Comparison of ENCODE assay signal across 8 cellular contexts in the genomic region with DNA sequence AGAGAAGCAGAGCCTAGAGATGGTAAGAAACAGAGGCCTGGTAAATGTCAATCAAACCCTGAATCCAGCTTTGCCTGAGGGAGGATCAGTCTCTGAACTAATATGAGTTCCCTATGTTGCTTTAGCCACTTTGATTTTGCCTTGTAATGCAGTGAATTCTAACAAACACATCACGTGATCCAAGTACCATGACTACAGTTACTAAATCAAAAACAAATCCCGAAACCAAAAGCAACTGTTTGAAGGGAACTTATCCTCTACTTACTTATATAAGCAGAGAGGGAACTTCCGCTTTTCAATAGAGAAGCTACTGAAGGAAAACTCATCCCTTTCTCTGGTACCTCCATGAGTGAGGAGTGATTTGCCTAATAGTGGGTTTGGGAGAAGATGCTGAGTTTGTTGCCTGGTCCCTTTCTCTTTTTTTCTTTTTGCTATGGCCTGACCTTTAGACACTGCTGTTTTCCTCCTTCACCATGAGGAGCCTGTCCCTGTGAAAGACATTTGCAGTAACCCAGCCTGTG. TPM values are rescaled to one million over a fixed set of nuclear protein-coding genes. Genes with fewer than 3 reads are reported as not detected.
A peak's percentile ranks its signal among the peaks of the same experiment; 100 is the strongest.
DNase-seq lines count a peak whose midpoint lies in the region; ATAC-seq and TF ChIP-seq lines count a peak whose summit lies in the region.

No MANE protein-coding gene starts in this region.

- H3K4me3 ChIP-seq in AG09309 (ENCODE audit: control insufficient read depth, low read depth, low read length): no peak overlapping the region

- TF ChIP-seq CTCF in AG09309 (IDR thresholded peaks at IDR 0.05; ENCODE audit: control insufficient read depth, insufficient read depth, low read depth, low read length, missing control alignments) (no peak), type B pancreatic cell (conservative IDR thresholded peaks at IDR 0.05) (no peak), RWPE1 (conservative IDR thresholded peaks at IDR 0.05; ENCODE audit: low read depth) (no peak)

- H3K9me3 Mint-ChIP-seq in activated naive CD8-positive, alpha-beta T cell treated with anti-CD3 and anti-CD28 coated beads, Interleukin-2, amount 50 U/mL, for 24 hours: no peaks in the 10 kb centered on the region
- no peaks in the 10 kb centered on the region for H3K9me3 Mint-ChIP-seq in type B pancreatic cell

- H3K36me3 Mint-ChIP-seq in activated naive CD8-positive, alpha-beta T cell treated with anti-CD3 and anti-CD28 coated beads, Interleukin-2, amount 50 U/mL, for 24 hours (ENCODE audit: low read depth): no peaks in the 10 kb centered on the region
- no peaks in the 10 kb centered on the region for H3K36me3 Mint-ChIP-seq in type B pancreatic cell

- DNase-seq in AG09309 (ENCODE audit: low read depth): peak; percentile 67
- DNase-seq in activated naive CD8-positive, alpha-beta T cell treated with anti-CD3 and anti-CD28 coated beads, Interleukin-2, amount 50 U/mL, for 24 hours: no peak
- peak; percentile 42 for DNase-seq in left kidney (ENCODE audit: low read depth, low spot score)
- no peak for DNase-seq in type B pancreatic cell (ENCODE audit: extremely low spot score, unreplicated experiment)
- no peak for DNase-seq in retina
- DNase-seq in RWPE1 (ENCODE audit: low spot score): no peak

- ATAC-seq in GM19043 (IDR thresholded peaks at IDR 0.05; ENCODE audit: low read depth, unreplicated experiment) (peak; percentile 68), HG03520 (IDR thresholded peaks at IDR 0.05; ENCODE audit: unreplicated experiment) (peak; percentile 86)
- ATAC-seq in activated naive CD8-positive, alpha-beta T cell treated with anti-CD3 and anti-CD28 coated beads, Interleukin-2, amount 50 U/mL, for 24 hours: peak; percentile 83

- peaks cover 22% of the 10 kb centered on the region for H3K4me1 Mint-ChIP-seq in activated naive CD8-positive, alpha-beta T cell treated with anti-CD3 and anti-CD28 coated beads, Interleukin-2, amount 50 U/mL, for 24 hours
- peaks cover 13% of the 10 kb centered on the region for H3K4me1 Mint-ChIP-seq in type B pancreatic cell (ENCODE audit: unreplicated experiment)

- no peak overlapping the region for H3K4me3 Mint-ChIP-seq in activated naive CD8-positive, alpha-beta T cell treated with anti-CD3 and anti-CD28 coated beads, Interleukin-2, amount 50 U/mL, for 24 hours
- H3K4me3 Mint-ChIP-seq in type B pancreatic cell: no peak overlapping the region

- POLR2A ChIA-PET in RWPE1 (lab: Yijun Ruan, JAX; ENCODE audit: low non-redundant PET): no interaction called here

- H3K27ac Mint-ChIP-seq in activated naive CD8-positive, alpha-beta T cell treated with anti-CD3 and anti-CD28 coated beads, Interleukin-2, amount 50 U/mL, for 24 hours: peak overlapping the region; percentile 75
- H3K27ac Mint-ChIP-seq in type B pancreatic cell: peak overlapping the region; percentile 61

- H3K27ac ChIP-seq in RWPE1: no peak overlapping the region

- no peaks in the 10 kb centered on the region for H3K27me3 Mint-ChIP-seq in activated naive CD8-positive, alpha-beta T cell treated with anti-CD3 and anti-CD28 coated beads, Interleukin-2, amount 50 U/mL, for 24 hours
- H3K27me3 Mint-ChIP-seq in type B pancreatic cell: no peaks in the 10 kb centered on the region

- CTCF ChIA-PET in RWPE1 (lab: Yijun Ruan, JAX): interaction anchor here (0.6 kb wide), 4 partner anchors 39 to 361 kb away, joined by 3 to 5 read pairs (median 4); no protein-coding TSS in a partner anchor

RNA-seq across cellular contexts. Expression of gene PPTC7, which starts 7.7 kb away (rescaled TPM):
- 14.5 and 14.8 TPM in 2 replicates for total RNA-seq in type B pancreatic cell (ENCODE audit: low replicate concordance)

RNA-seq across cellular contexts. Expression of gene TCTN1, which starts 23.1 kb away (rescaled TPM):
- 33.4 and 63.9 TPM in 2 replicates for total RNA-seq in type B pancreatic cell (ENCODE audit: low replicate concordance)

Comparison
In these comparisons a context has a peak if more than half of its experiments do, and no peak if none do; other contexts are left out.
1. DNase-seq: peak in AG09309 (single experiment) and left kidney (single experiment); none in activated naive CD8-positive, alpha-beta T cell treated with anti-CD3 and anti-CD28 coated beads, Interleukin-2, amount 50 U/mL, for 24 hours (single experiment), type B pancreatic cell (single experiment), retina (single experiment) and RWPE1 (single experiment).
2. Peak in every context shown above with its lines, with median percentiles within 50 percentile points of each other: ATAC-seq.